ENCODE assay signal across 1 cellular context in the genomic region with DNA sequence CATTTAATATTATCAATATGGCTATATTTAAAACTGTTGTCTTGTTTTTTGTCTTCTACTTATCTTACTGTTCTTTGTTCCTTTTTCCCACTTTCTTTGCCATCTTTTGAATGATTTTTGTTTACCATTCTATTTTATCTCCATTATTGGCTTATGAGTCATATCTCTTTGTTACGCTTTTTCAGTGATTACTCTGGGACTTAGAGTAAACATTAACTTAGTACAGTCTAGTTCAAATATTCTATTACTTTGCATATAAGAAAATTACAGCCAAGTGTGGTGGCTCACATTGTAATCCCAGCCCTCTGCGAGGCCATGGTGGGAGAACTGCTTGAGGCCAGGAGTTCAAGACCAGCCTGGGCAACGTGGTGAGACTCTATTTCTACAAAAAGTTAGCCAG.
A peak's percentile ranks its signal among the peaks of the same experiment; 100 is the strongest.
TF ChIP-seq lines count a peak whose summit lies in the region.

No MANE protein-coding gene starts in this region.

TF ChIP-seq in IMR-90, 13 proteins besides CTCF, POLR2A, EP300 and RAD21 (continued from another document):
- TF ChIP-seq RCOR1 (IDR thresholded peaks at IDR 0.05; ENCODE audit: insufficient replicate concordance, low read length) (peak; percentile 47), CHD1 (IDR thresholded peaks at IDR 0.05; ENCODE audit: low read depth, low read length) (no peak), FOS (IDR thresholded peaks at IDR 0.05; ENCODE audit: low read depth, low read length) (peak; percentile 76; the same call in 1 of the 2 replicates)
